8 cellular contexts compared by ENCODE assay signal in genomic region chr1:204506091-204506968, GRCh38. TPM values are rescaled to one million over a fixed set of nuclear protein-coding genes. Genes with fewer than 3 reads are reported as not detected.
DNase-seq lines count a peak whose midpoint lies in the region; ATAC-seq and TF ChIP-seq lines count a peak whose summit lies in the region.

No MANE protein-coding gene starts in this region.

- CTCF ChIA-PET in CD8-positive, alpha-beta T cell (lab: Charles Lee), result interaction anchor here (0.9 to 36.4 kb wide), 15 partner anchors 9 to 301 kb away, joined by 3 to 1205 read pairs (median 4); partner anchors contain the start of genes MDM4 and PIK3C2B
- CTCF ChIA-PET in activated CD8-positive, alpha-beta memory T cell treated with anti-CD3 and anti-CD28 coated beads, Interleukin-2, amount 10 ng/mL, durations not matched to agents 7 days and 5 days (lab: Charles Lee), result interaction anchor here (0.8 to 18.4 kb wide), 16 partner anchors 9 to 301 kb away, joined by 3 to 918 read pairs (median 4); partner anchors contain the start of genes MDM4 and PIK3C2B

- intact Hi-C loops in CD8-positive, alpha-beta T cell (cut with DNase I, micrococcal nuclease), result loop anchor here (1.0 to 5.0 kb wide), 5 partner anchors 14 to 301 kb away; no protein-coding TSS in a partner anchor

- H3K4me1 ChIP-seq in CD8-positive, alpha-beta T cell (ENCODE audit: insufficient read depth, low read length), result peaks cover 13% of the 10 kb centered on the region
- peaks cover 8 to 15% of the 10 kb centered on the region in 2 donors for H3K4me1 ChIP-seq in mucosa of rectum (ENCODE audit: control insufficient read depth in 2 of 2, insufficient read depth in 2 of 2, low read length in 2 of 2)

- H3K9me3 ChIP-seq in CD8-positive, alpha-beta T cell (ENCODE audit: low read length), result no peaks in the 10 kb centered on the region
- H3K9me3 ChIP-seq in mucosa of rectum (ENCODE audit: control insufficient read depth in 2 of 2, low read length in 2 of 2), result no peaks in the 10 kb centered on the region

- DNase-seq in CD8-positive, alpha-beta T cell, result peak; percentile 47 to 78 (median 60)
- DNase-seq in HT-29 (ENCODE audit: low spot score), result peak; percentile 95
- DNase-seq in NOMO-1 (lab: John Stamatoyannopoulos, UW; ENCODE audit: unreplicated experiment in 2 of 2), result peak; percentile 60 to 85
- peak; percentile 88 for DNase-seq in activated CD8-positive, alpha-beta memory T cell treated with anti-CD3 and anti-CD28 coated beads, Interleukin-2, amount 10 ng/mL, durations not matched to agents 7 days and 5 days
- DNase-seq in epithelial cell of prostate (ENCODE audit: low read depth, low spot score), result peak; percentile 60
- peak; percentile 48 to 72 for DNase-seq in stimulated activated CD8-positive, alpha-beta memory T cell treated with anti-CD3 and anti-CD28 coated beads, Interleukin-7, amount 100 ng/mL, for 4 hours (ENCODE audit: low read depth in 2 of 2)

- TF ChIP-seq CTCF in CD8-positive, alpha-beta T cell (IDR thresholded peaks at IDR 0.05), result no peak

- H3K9ac ChIP-seq in mucosa of rectum (ENCODE audit: low read depth in 1 of 2, low read length in 2 of 2), result peak overlapping the region; percentile 72 to 73

- H3K9me3 Mint-ChIP-seq in CD8-positive, alpha-beta T cell, result no peaks in the 10 kb centered on the region
- no peaks in the 10 kb centered on the region for H3K9me3 Mint-ChIP-seq in activated CD8-positive, alpha-beta memory T cell treated with anti-CD3 and anti-CD28 coated beads, Interleukin-2, amount 10 ng/mL, durations not matched to agents 7 days and 5 days (ENCODE audit: low read depth)

- no peaks in the 10 kb centered on the region for H3K27me3 ChIP-seq in CD8-positive, alpha-beta T cell (ENCODE audit: insufficient read depth, low read length)
- H3K27me3 ChIP-seq in mucosa of rectum (ENCODE audit: control insufficient read depth in 2 of 2, insufficient read depth in 2 of 2, low read length in 2 of 2), result no peaks in the 10 kb centered on the region

- ATAC-seq in CD8-positive, alpha-beta T cell, result peak; percentile 58
- peak; percentile 66 for ATAC-seq in GM21423 (IDR thresholded peaks at IDR 0.05; ENCODE audit: unreplicated experiment)
- peak; percentile 85 for ATAC-seq in activated CD8-positive, alpha-beta memory T cell treated with anti-CD3 and anti-CD28 coated beads, Interleukin-2, amount 10 ng/mL, durations not matched to agents 7 days and 5 days

- POLR2A ChIA-PET in CD8-positive, alpha-beta T cell (lab: Charles Lee), result interaction anchor here (0.6 to 3.5 kb wide), 22 partner anchors 10 to 1212 kb away, joined by 3 to 87 read pairs (median 4); partner anchors contain the start of genes ATP2B4, MDM4 and PIK3C2B

- H3K4me3 ChIP-seq in CD8-positive, alpha-beta T cell (ENCODE audit: low read depth, low read length), result peak overlapping the region; percentile 39
- peak overlapping the region; percentile 71 to 79 for H3K4me3 ChIP-seq in mucosa of rectum (ENCODE audit: low read length in 2 of 2)

- H3K27me3 Mint-ChIP-seq in CD8-positive, alpha-beta T cell (ENCODE audit: low read depth), result no peaks in the 10 kb centered on the region
- no peaks in the 10 kb centered on the region for H3K27me3 Mint-ChIP-seq in activated CD8-positive, alpha-beta memory T cell treated with anti-CD3 and anti-CD28 coated beads, Interleukin-2, amount 10 ng/mL, durations not matched to agents 7 days and 5 days

- H3K27ac ChIP-seq in CD8-positive, alpha-beta T cell (ENCODE audit: low read depth, low read length), result peak overlapping the region; percentile 84
- H3K27ac ChIP-seq in epithelial cell of prostate, result peak overlapping the region; percentile 88
- peak overlapping the region; percentile 81 to 89 for H3K27ac ChIP-seq in mucosa of rectum (ENCODE audit: low read depth in 2 of 2, low read length in 2 of 2)

- H3K4me1 Mint-ChIP-seq in CD8-positive, alpha-beta T cell (ENCODE audit: low read depth), result peaks cover 28% of the 10 kb centered on the region
- H3K4me1 Mint-ChIP-seq in activated CD8-positive, alpha-beta memory T cell treated with anti-CD3 and anti-CD28 coated beads, Interleukin-2, amount 10 ng/mL, durations not matched to agents 7 days and 5 days, result peaks cover 30% of the 10 kb centered on the region

- peak overlapping the region; percentile 86 for H3K4me3 Mint-ChIP-seq in CD8-positive, alpha-beta T cell
- peak overlapping the region; percentile 85 for H3K4me3 Mint-ChIP-seq in activated CD8-positive, alpha-beta memory T cell treated with anti-CD3 and anti-CD28 coated beads, Interleukin-2, amount 10 ng/mL, durations not matched to agents 7 days and 5 days

- H3K36me3 Mint-ChIP-seq in CD8-positive, alpha-beta T cell, result peaks cover 11% of the 10 kb centered on the region
- H3K36me3 Mint-ChIP-seq in activated CD8-positive, alpha-beta memory T cell treated with anti-CD3 and anti-CD28 coated beads, Interleukin-2, amount 10 ng/mL, durations not matched to agents 7 days and 5 days, result no peaks in the 10 kb centered on the region

- no peaks in the 10 kb centered on the region for H3K36me3 ChIP-seq in CD8-positive, alpha-beta T cell (ENCODE audit: insufficient read depth, low read length)
- no peaks in the 10 kb centered on the region for H3K36me3 ChIP-seq in mucosa of rectum (ENCODE audit: control insufficient read depth in 2 of 2, insufficient read depth in 2 of 2, low read length in 2 of 2)

- peak overlapping the region; percentile 97 for H3K27ac Mint-ChIP-seq in CD8-positive, alpha-beta T cell
- peak overlapping the region; percentile 100 for H3K27ac Mint-ChIP-seq in activated CD8-positive, alpha-beta memory T cell treated with anti-CD3 and anti-CD28 coated beads, Interleukin-2, amount 10 ng/mL, durations not matched to agents 7 days and 5 days

RNA-seq across cellular contexts. Expression of gene MDM4, which starts 9.9 kb away (rescaled TPM):
- total RNA-seq in CD8-positive, alpha-beta T cell, result 100 to 1,000 TPM; 209 to 218 TPM
- 18.5 and 19.4 TPM in 2 replicates for total RNA-seq in HT-29 (2014; rRNA removed; shearing (Covaris generic))
- total RNA-seq in activated CD8-positive, alpha-beta memory T cell treated with anti-CD3 and anti-CD28 coated beads, Interleukin-2, amount 10 ng/mL, durations not matched to agents 7 days and 5 days, result 10 to 100 TPM; 74.7 to 100.0 TPM

RNA-seq across cellular contexts. Expression of gene PIK3C2B, which starts 11.7 kb away (rescaled TPM):
- total RNA-seq in CD8-positive, alpha-beta T cell, result 10 to 100 TPM; 32.2 to 32.6 TPM
- total RNA-seq in HT-29 (2014; rRNA removed; shearing (Covaris generic)), result 55.3 and 55.4 TPM in 2 replicates
- 10 to 100 TPM; 21.6 to 26.0 TPM for total RNA-seq in activated CD8-positive, alpha-beta memory T cell treated with anti-CD3 and anti-CD28 coated beads, Interleukin-2, amount 10 ng/mL, durations not matched to agents 7 days and 5 days

Comparison
In these comparisons a context has a peak if more than half of its experiments do, and no peak if none do; other contexts are left out.
1. Peak in every context shown above with its lines: DNase-seq, ATAC-seq, H3K4me3 ChIP-seq and H3K27ac ChIP-seq.